In the genomic region with DNA sequence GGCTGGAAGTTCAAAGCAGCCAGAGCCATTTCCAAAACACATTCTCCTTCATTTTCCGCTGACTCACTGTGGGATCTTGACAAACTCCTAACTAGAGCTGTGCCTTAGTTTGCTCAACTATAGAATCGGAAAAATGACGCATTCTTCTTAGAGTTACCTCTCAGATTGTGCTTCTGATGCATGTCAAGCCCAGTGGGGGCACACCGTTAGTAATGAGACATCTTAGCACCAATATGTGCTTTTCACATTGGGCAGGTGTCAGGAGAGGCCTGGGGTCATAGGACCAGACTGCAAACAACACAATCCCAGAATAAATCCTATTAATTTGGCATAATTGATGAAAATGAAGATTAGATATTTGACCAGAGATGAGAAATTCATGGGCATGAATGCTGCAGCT, we compare ENCODE assay signal across 24 cellular contexts.
A peak's percentile ranks its signal among the peaks of the same experiment; 100 is the strongest.
DNase-seq lines count a peak whose midpoint lies in the region; ATAC-seq, FAIRE-seq and TF ChIP-seq lines count a peak whose summit lies in the region.
"Had no signal": no experiment of that assay in that cellular context is flagged by ENCODE, and none has a peak within 500 bp of the region (broad histone marks: within the 10 kb centered on the region; RNA-seq: fewer than 3 reads in every experiment).

No MANE protein-coding gene starts in this region.

- CTCF ChIA-PET in K562 (lab: Yijun Ruan, JAX; ENCODE audit: low intra/inter-chr PET ratio), result interaction anchor here (0.7 kb wide), 1 partner anchor 1732 kb away, joined by 3 read pairs; no protein-coding TSS in a partner anchor

- H3K4me2 ChIP-seq in K562 (ENCODE audit: insufficient read depth, low read length), result no peak overlapping the region
- H3K4me2 ChIP-seq: PC-9 had no signal

- in situ Hi-C loops in K562 (cut with MboI), result loop anchor here (25.0 kb wide), 1 partner anchor 1352 kb away; a partner anchor contains a TSS

- FAIRE-seq in K562 (lab: Jason Lieb, UNC), result peak; percentile 23
- FAIRE-seq: GM12892, H54 had no signal

- H4K20me1 ChIP-seq in K562 (replicated peaks; ENCODE audit: control insufficient read depth, insufficient read depth, low read length), result no peaks in the 10 kb centered on the region

- H3K9me1 ChIP-seq in K562 (ENCODE audit: control insufficient read depth, insufficient read depth, low read length), result no peaks in the 10 kb centered on the region

- TF ChIP-seq POLR2A in K562 (conservative IDR thresholded peaks at IDR 0.05), result no peak

- H3K27me3 ChIP-seq in HUES64 (ENCODE audit: insufficient read depth, low read length) (no peaks in the 10 kb centered on the region), K562 (ENCODE audit: control insufficient read depth in 2 of 2, insufficient read depth in 2 of 2, low read length in 2 of 2) (no peaks in the 10 kb centered on the region)
- H3K27me3 ChIP-seq: SJSA1 had no signal

- DNase-seq in AG10803 (ENCODE audit: low read depth) (peak; percentile 9), K562 (ENCODE audit: extremely low read depth in 1 of 4, low spot score in 3 of 4) (no peak), fibroblast of the aortic adventitia (ENCODE audit: low read depth) (peak; percentile 3), NCI-H345 treated with DMSO at 0.1 percent for 48 hours (lab: John Stamatoyannopoulos, UW; ENCODE audit: unreplicated experiment) (no peak), C1 segment of cervical spinal cord (lab: John Stamatoyannopoulos, UW) (no peak)
- DNase-seq: CD4-positive, CD25-positive, alpha-beta regulatory T cell; DMS153; DND-41; NCI-H1092; NCI-H1417 treated with DMSO at 0.1 percent for 48 hours; NCI-H1694 treated with DMSO at 0.1 percent for 48 hours; NCI-H2081 treated with DMSO at 0.1 percent for 48 hours; NCI-H2171; NCI-H226; NCI-H510A treated with DMSO at 0.1 percent for 48 hours; PC-9; Right ventricle myocardium superior had no signal

- no peaks in the 10 kb centered on the region for H3K36me3 ChIP-seq in HUES64 (ENCODE audit: insufficient read depth, low read length)
- no peaks in the 10 kb centered on the region for H3K36me3 ChIP-seq in K562 (ENCODE audit: control insufficient read depth, insufficient read depth, low read length)
- H3K36me3 ChIP-seq: SJSA1 had no signal

- H3K79me2 ChIP-seq in K562 (ENCODE audit: control insufficient read depth, insufficient read depth, low read length), result no peaks in the 10 kb centered on the region

- H3K9me3 ChIP-seq in HUES64 (ENCODE audit: insufficient read depth, low read depth, low read length), result no peaks in the 10 kb centered on the region
- no peaks in the 10 kb centered on the region for H3K9me3 ChIP-seq in K562 (replicated peaks; ENCODE audit: control insufficient read depth, insufficient read depth, low read depth, low read length)
- H3K9me3 ChIP-seq: SJSA1 had no signal

- no peak for TF ChIP-seq RAD21 in K562 (CRISPR knock-in tag; conservative IDR thresholded peaks at IDR 0.05 in 1 of 2, IDR thresholded peaks at IDR 0.05 in 1 of 2)

- POLR2A ChIA-PET in K562 (lab: Yijun Ruan, JAX), result no interaction called here

- no peak overlapping the region for H3K27ac ChIP-seq in HUES64 (ENCODE audit: low read depth, low read length)
- no peak overlapping the region for H3K27ac ChIP-seq in K562 (ENCODE audit: extremely low read depth, low read depth, low read length)
- H3K27ac ChIP-seq: 22Rv1, PC-9, SJSA1 had no signal

- peaks cover 19% of the 10 kb centered on the region for H3K4me1 ChIP-seq in HUES64 (ENCODE audit: insufficient read depth, low read length)
- H3K4me1 ChIP-seq in K562 (replicated peaks in 1 of 2; ENCODE audit: control insufficient read depth in 2 of 2, insufficient read depth in 2 of 2, low read length in 2 of 2), result no peaks in the 10 kb centered on the region
- H3K4me1 ChIP-seq: SJSA1 had no signal

- no peak overlapping the region for H3K4me3 ChIP-seq in AG10803 (ENCODE audit: low read length)
- no peak overlapping the region for H3K4me3 ChIP-seq in HUES64 (ENCODE audit: low read length)
- H3K4me3 ChIP-seq in K562, result no peak overlapping the region
- H3K4me3 ChIP-seq in fibroblast of the aortic adventitia (ENCODE audit: low read depth, low read length), result no peak overlapping the region
- H3K4me3 ChIP-seq: PC-9, SJSA1 had no signal

- 82% methylated on average over 4 of the region's 4 CpGs for WGBS in HUES64
- WGBS in K562 (ENCODE audit: insufficient coverage, low coverage, missing lambda C conversion rate), result 0% methylated on average over 4 of the region's 4 CpGs

- intact Hi-C loops in K562 (cut with micrococcal nuclease), result no loop called here

- ATAC-seq in K562 (no peak), HG03139 (IDR thresholded peaks at IDR 0.05; ENCODE audit: unreplicated experiment) (no peak), HG02763 (IDR thresholded peaks at IDR 0.05; ENCODE audit: unreplicated experiment) (no peak)

- no peak for TF ChIP-seq EP300 in K562 (IDR thresholded peaks at IDR 0.05; ENCODE audit: low read length)

- no peak overlapping the region for H2AFZ ChIP-seq in K562 (ENCODE audit: low read depth, low read length)
- H2AFZ ChIP-seq: PC-9 had no signal

- TF ChIP-seq CTCF in AG10803 (conservative IDR thresholded peaks at IDR 0.05; ENCODE audit: low read length) (no peak), K562 (IDR thresholded peaks at IDR 0.05 in 2 of 3, conservative IDR thresholded peaks at IDR 0.05 in 1 of 3; ENCODE audit: insufficient read depth in 2 of 3, low read depth in 1 of 3, low read length in 3 of 3) (no peak), fibroblast of the aortic adventitia (IDR thresholded peaks at IDR 0.05; ENCODE audit: insufficient read depth, low read length) (no peak)

- 0 out of 2 replicates have a peak overlapping the region, but pooled peaks have one; percentile 28 for H3K9ac ChIP-seq in HUES64 (ENCODE audit: low read depth, low read length)
- H3K9ac ChIP-seq in K562 (ENCODE audit: insufficient read depth in 1 of 2, low read depth in 2 of 2, low read length in 2 of 2), result no peak overlapping the region

- BruUV-seq in K562 (replicated peaks; lab: Mats Ljungman, UMichigan), result no TSS peak

TF ChIP-seq in K562, 482 proteins besides CTCF, POLR2A, EP300 and RAD21:
- peak; percentile 45; the same call in 1 of the 2 replicates for TF ChIP-seq NFE2 (IDR thresholded peaks at IDR 0.05; ENCODE audit: low read depth)
- TF ChIP-seq, protein P1, sequence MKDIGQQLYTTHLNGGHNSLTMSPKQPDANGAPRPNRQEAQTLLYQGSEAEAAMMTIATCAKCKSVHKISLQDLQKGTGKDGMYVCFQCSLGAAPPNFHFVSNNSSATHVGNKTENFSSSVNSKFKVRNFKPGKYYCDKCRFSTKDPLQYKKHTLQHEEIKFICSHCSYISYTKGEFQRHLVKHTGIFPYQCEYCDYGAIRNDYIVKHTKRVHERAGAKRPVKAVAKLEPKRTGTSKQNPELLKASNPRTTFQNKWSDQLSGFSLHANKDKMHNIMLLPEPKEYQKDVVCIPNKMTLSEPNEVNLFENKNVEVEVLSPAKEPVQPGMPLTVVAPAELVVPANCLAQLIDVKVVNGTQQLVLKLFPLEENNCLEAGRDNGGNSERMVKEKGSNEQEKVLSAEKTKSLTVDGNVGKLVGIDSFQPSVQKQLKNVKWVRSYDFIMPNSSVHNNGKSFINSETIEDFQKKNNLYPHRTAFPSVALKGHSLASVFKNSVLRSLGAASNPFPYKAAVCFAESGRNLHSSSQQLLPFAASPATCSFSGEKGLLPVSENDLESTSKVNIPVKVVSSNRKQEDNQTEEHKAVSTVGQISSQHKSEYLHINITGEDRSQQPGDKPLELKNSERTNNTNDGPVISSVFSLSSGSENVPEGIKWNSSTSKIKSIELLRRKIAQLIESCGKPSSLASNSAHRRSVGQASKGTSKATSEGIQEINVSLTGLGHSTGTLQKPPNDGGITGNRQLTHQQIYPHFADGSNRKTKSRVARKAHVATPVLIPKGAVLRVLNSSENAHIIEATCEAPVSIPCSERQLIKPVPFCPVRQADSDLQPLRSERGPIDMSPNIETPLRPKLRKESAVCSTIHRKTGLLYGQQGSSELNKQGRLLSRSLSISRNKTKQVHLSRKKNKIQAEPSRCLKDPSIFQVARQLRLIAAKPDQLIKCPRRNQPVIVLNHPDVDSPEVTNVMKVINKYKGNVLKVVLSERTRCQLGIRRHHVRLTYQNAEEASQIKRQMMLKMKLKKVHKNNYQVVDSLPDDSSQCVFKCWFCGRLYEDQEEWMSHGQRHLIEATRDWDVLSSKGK (CRISPR knock-in tag; IDR thresholded peaks at IDR 0.05), result no peak

Comparison
In these comparisons a context has a peak if more than half of its experiments do, and no peak if none do; other contexts are left out.
1. DNase-seq: peak in AG10803 (single experiment) and fibroblast of the aortic adventitia (single experiment); none in K562 (0 of 4), NCI-H345 treated with DMSO at 0.1 percent for 48 hours (single experiment) and C1 segment of cervical spinal cord (0 of 14).